ENCODE assay signal across 1 cellular context in the genomic region with DNA sequence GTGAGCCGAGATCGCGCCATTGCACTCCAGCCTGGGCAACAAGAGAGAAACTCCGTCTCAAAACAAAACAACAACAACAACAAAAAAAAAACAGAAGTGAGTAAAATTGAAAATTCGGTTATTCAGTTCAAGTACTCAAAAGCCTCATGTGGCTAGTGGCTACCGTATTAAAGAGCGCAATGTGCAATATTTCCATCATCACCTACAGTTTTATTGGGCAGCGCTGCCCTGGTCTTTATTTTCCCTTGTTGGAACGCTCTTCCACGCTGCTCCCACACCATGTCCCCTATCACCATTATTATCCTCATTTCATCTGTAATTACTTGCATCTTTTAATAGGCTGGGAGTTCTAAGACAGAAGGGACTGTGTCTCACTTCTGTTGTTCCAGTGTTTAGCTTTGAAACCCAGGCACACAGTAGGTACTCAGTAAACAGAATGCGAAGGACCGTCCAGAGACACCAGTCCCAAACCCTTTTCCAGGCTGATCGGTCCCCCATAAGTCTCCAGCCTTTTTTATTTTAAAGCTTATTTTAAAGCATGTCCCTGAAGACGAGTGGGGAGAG.
TF ChIP-seq lines count a peak whose summit lies in the region.

No MANE protein-coding gene starts in this region.

TF ChIP-seq in H1, 55 proteins besides CTCF, POLR2A, EP300 and RAD21:
- TF ChIP-seq JUN (IDR thresholded peaks at IDR 0.05; ENCODE audit: low read depth, low read length) (no peak), RFX5 (IDR thresholded peaks at IDR 0.05; ENCODE audit: borderline replicate concordance, low read depth, low read length) (no peak), BACH1 (IDR thresholded peaks at IDR 0.05; ENCODE audit: low read length) (no peak), JUND (IDR thresholded peaks at IDR 0.05; ENCODE audit: low read length) (no peak), CBX5 (IDR thresholded peaks at IDR 0.05; ENCODE audit: low read depth, low read length) (no peak), POLR2AphosphoS5 (IDR thresholded peaks at IDR 0.05; ENCODE audit: low read depth, low read length) (no peak), SRF (IDR thresholded peaks at IDR 0.05; ENCODE audit: low read depth, low read length) (no peak), HDAC2 (IDR thresholded peaks at IDR 0.05; ENCODE audit: borderline replicate concordance in 1 of 2, low read depth in 2 of 2, low read length in 2 of 2) (no peak), KDM5A (IDR thresholded peaks at IDR 0.05; ENCODE audit: low read length) (no peak), SIX5 (IDR thresholded peaks at IDR 0.05; ENCODE audit: low read depth, low read length) (no peak), FOSL1 (IDR thresholded peaks at IDR 0.05; ENCODE audit: insufficient read depth, low read depth, low read length) (no peak), SP1 (IDR thresholded peaks at IDR 0.05; ENCODE audit: low read depth, low read length) (no peak), GTF2F1 (IDR thresholded peaks at IDR 0.05; ENCODE audit: borderline replicate concordance, low read depth, low read length) (no peak), RXRA (IDR thresholded peaks at IDR 0.05; ENCODE audit: insufficient read depth, low read depth, low read length) (no peak), CHD1 (IDR thresholded peaks at IDR 0.05; ENCODE audit: low read depth, low read length) (no peak), RBBP5 (IDR thresholded peaks at IDR 0.05; ENCODE audit: borderline replicate concordance, low read depth, low read length) (no peak), TCF12 (IDR thresholded peaks at IDR 0.05; ENCODE audit: low read depth, low read length) (no peak), PHF8 (conservative IDR thresholded peaks at IDR 0.05; ENCODE audit: low read depth, low read length) (no peak), SP4 (IDR thresholded peaks at IDR 0.05; ENCODE audit: low read length) (no peak)
- TF ChIP-seq, protein P1, sequence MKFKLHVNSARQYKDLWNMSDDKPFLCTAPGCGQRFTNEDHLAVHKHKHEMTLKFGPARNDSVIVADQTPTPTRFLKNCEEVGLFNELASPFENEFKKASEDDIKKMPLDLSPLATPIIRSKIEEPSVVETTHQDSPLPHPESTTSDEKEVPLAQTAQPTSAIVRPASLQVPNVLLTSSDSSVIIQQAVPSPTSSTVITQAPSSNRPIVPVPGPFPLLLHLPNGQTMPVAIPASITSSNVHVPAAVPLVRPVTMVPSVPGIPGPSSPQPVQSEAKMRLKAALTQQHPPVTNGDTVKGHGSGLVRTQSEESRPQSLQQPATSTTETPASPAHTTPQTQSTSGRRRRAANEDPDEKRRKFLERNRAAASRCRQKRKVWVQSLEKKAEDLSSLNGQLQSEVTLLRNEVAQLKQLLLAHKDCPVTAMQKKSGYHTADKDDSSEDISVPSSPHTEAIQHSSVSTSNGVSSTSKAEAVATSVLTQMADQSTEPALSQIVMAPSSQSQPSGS (IDR thresholded peaks at IDR 0.05; ENCODE audit: low read length), result no peak
